ENCODE assay signal across 8 cellular contexts in genomic region chr11:108664241-108664640, GRCh38. TPM values are rescaled to one million over a fixed set of nuclear protein-coding genes. Genes with fewer than 3 reads are reported as not detected.
A peak's percentile ranks its signal among the peaks of the same experiment; 100 is the strongest.
DNase-seq lines count a peak whose midpoint lies in the region; ATAC-seq and TF ChIP-seq lines count a peak whose summit lies in the region.

No MANE protein-coding gene starts in this region.

- H3K9me3 ChIP-seq in lower lobe of right lung = no peaks in the 10 kb centered on the region
- H3K9me3 ChIP-seq in tibial artery = no peaks in the 10 kb centered on the region

- DNase-seq in activated CD8-positive, alpha-beta memory T cell treated with anti-CD3 and anti-CD28 coated beads, Interleukin-2, amount 10 ng/mL, durations not matched to agents 7 days and 5 days = no peak
- DNase-seq in activated CD8-positive, alpha-beta memory T cell treated with anti-CD3 and anti-CD28 coated beads, Interleukin-2, amount 50 U/mL, for 48 hours = no peak
- no peak for DNase-seq in astrocyte of the cerebellum (ENCODE audit: low read depth)
- DNase-seq in lower lobe of right lung = no peak
- DNase-seq in tibial artery = no peak
- no peak for DNase-seq in NCI-H510A treated with DMSO at 0.1 percent for 48 hours (lab: John Stamatoyannopoulos, UW)

- no peaks in the 10 kb centered on the region for H3K27me3 Mint-ChIP-seq in activated CD8-positive, alpha-beta memory T cell treated with anti-CD3 and anti-CD28 coated beads, Interleukin-2, amount 10 ng/mL, durations not matched to agents 7 days and 5 days

- CTCF ChIA-PET in activated CD8-positive, alpha-beta memory T cell treated with anti-CD3 and anti-CD28 coated beads, Interleukin-2, amount 10 ng/mL, durations not matched to agents 7 days and 5 days (lab: Charles Lee) = interaction anchor here (1.0 to 2.1 kb wide), 10 partner anchors 9 to 655 kb away, joined by 3 to 10 read pairs (median 4); partner anchors contain the start of gene CUL5

- intact Hi-C loops in lower lobe of right lung (cut with DNase I) = no loop called here
- intact Hi-C loops in tibial artery (cut with DNase I; ENCODE audit: low total_unique reads) = loop anchor here (10.0 kb wide), 4 partner anchors 169 to 1431 kb away; partner anchors contain the start of genes ATM, C11orf65, NPAT and POGLUT3

- H3K4me1 Mint-ChIP-seq in activated CD8-positive, alpha-beta memory T cell treated with anti-CD3 and anti-CD28 coated beads, Interleukin-2, amount 10 ng/mL, durations not matched to agents 7 days and 5 days = peaks cover 39% of the 10 kb centered on the region

- TF ChIP-seq CTCF in astrocyte of the cerebellum (IDR thresholded peaks at IDR 0.05; ENCODE audit: low read depth, low read length, missing control alignments) = no peak
- no peak for TF ChIP-seq CTCF in lower lobe of right lung (IDR thresholded peaks at IDR 0.05)
- no peak for TF ChIP-seq CTCF in tibial artery (IDR thresholded peaks at IDR 0.05)

- peak overlapping the region; percentile 80 for H3K4me3 ChIP-seq in astrocyte of the cerebellum (ENCODE audit: low read depth, low read length)
- peak overlapping the region; percentile 93 for H3K4me3 ChIP-seq in lower lobe of right lung
- peak overlapping the region; percentile 72 to 84 for H3K4me3 ChIP-seq in tibial artery

- in situ Hi-C loops in astrocyte of the cerebellum (cut with HindIII; ENCODE audit: low sequenced_read_pairs) = no loop called here

- no peaks in the 10 kb centered on the region for H3K9me3 Mint-ChIP-seq in activated CD8-positive, alpha-beta memory T cell treated with anti-CD3 and anti-CD28 coated beads, Interleukin-2, amount 10 ng/mL, durations not matched to agents 7 days and 5 days (ENCODE audit: low read depth)

- peaks cover 24% of the 10 kb centered on the region for H3K4me1 ChIP-seq in lower lobe of right lung
- H3K4me1 ChIP-seq in tibial artery = peaks cover 0 to 36% (median 22%) of the 10 kb centered on the region in 4 donors

- peak overlapping the region; percentile 89 for H3K27ac Mint-ChIP-seq in activated CD8-positive, alpha-beta memory T cell treated with anti-CD3 and anti-CD28 coated beads, Interleukin-2, amount 10 ng/mL, durations not matched to agents 7 days and 5 days

- H3K27me3 ChIP-seq in lower lobe of right lung (ENCODE audit: low read depth) (no peaks in the 10 kb centered on the region), tibial artery (no peaks in the 10 kb centered on the region)

- no peak for ATAC-seq in activated CD8-positive, alpha-beta memory T cell treated with anti-CD3 and anti-CD28 coated beads, Interleukin-2, amount 10 ng/mL, durations not matched to agents 7 days and 5 days
- ATAC-seq in lower lobe of right lung (no peak), HG03460 (IDR thresholded peaks at IDR 0.05; ENCODE audit: unreplicated experiment) (no peak), HG03342 (IDR thresholded peaks at IDR 0.05; ENCODE audit: unreplicated experiment) (no peak)

- peak overlapping the region; percentile 40 for H3K27ac ChIP-seq in lower lobe of right lung
- H3K27ac ChIP-seq in tibial artery = peak overlapping the region; percentile 55 to 71

- H3K36me3 Mint-ChIP-seq in activated CD8-positive, alpha-beta memory T cell treated with anti-CD3 and anti-CD28 coated beads, Interleukin-2, amount 10 ng/mL, durations not matched to agents 7 days and 5 days = peaks cover 10% of the 10 kb centered on the region

- H3K4me3 Mint-ChIP-seq in activated CD8-positive, alpha-beta memory T cell treated with anti-CD3 and anti-CD28 coated beads, Interleukin-2, amount 10 ng/mL, durations not matched to agents 7 days and 5 days = peak overlapping the region; percentile 100

- H3K36me3 ChIP-seq in lower lobe of right lung (no peaks in the 10 kb centered on the region), tibial artery (no peaks in the 10 kb centered on the region)

RNA-seq across cellular contexts. Expression of gene DDX10, which starts 0.6 kb away (rescaled TPM):
- total RNA-seq in activated CD8-positive, alpha-beta memory T cell treated with anti-CD3 and anti-CD28 coated beads, Interleukin-2, amount 10 ng/mL, durations not matched to agents 7 days and 5 days = 10 to 100 TPM; 32.5 to 42.6 TPM
- 21.1 TPM for total RNA-seq in lower lobe of right lung
